ENCODE assay signal across 8 cellular contexts in genomic region chr3:141486735-141487418, GRCh38. TPM values are rescaled to one million over a fixed set of nuclear protein-coding genes. Genes with fewer than 3 reads are reported as not detected.
DNase-seq lines count a peak whose midpoint lies in the region; ATAC-seq and TF ChIP-seq lines count a peak whose summit lies in the region.

Gene RASA2 (plus strand): TSS chr3:141487027. CDS start chr3:141487084, 57 bp downstream.

- H3K23ac ChIP-seq in neuronal stem cell (ENCODE audit: low read depth, low read length, poor library complexity), result peak within 1 kb of the TSS; percentile 99

- peak within 1 kb of the TSS; percentile 92 for H3K27ac ChIP-seq in MM.1S (ENCODE audit: low read length)
- peak within 1 kb of the TSS; percentile 87 to 99 (median 98) for H3K27ac ChIP-seq in gastroesophageal sphincter
- H3K27ac ChIP-seq in neuronal stem cell (replicated peaks; ENCODE audit: low read length), result peak within 1 kb of the TSS; percentile 97

- H4K91ac ChIP-seq in neuronal stem cell (ENCODE audit: low read depth, low read length, poor library complexity), result peak within 1 kb of the TSS; percentile 76

- no peaks in the 10 kb centered on the region for H3K27me3 Mint-ChIP-seq in activated naive CD4-positive, alpha-beta T cell treated with anti-CD3 and anti-CD28 coated beads for 36 hours (ENCODE audit: low read depth)

- peak within 1 kb of the TSS; percentile 98 for H3K14ac ChIP-seq in neuronal stem cell (ENCODE audit: low read length)

- H2BK12ac ChIP-seq in neuronal stem cell (ENCODE audit: low read length), result no peak within 1 kb of the TSS

- 3% methylated on average over 5 of the region's 86 CpGs; no CpG with 5 or more reads in 1 of the 2 donors for WGBS in gastroesophageal sphincter (ENCODE audit: low coverage in 1 of 2), 2 donors
- no CpG with 5 or more reads among the region's 86 CpGs for WGBS in neuronal stem cell (ENCODE audit: extremely low coverage in 2 of 2, insufficient read length in 2 of 2, insufficient replicate concordance in 1 of 2), 2 donors

- H3K36me3 ChIP-seq in H7 (replicated peaks; ENCODE audit: control insufficient read depth, insufficient read depth, low read length) (no peaks in the 10 kb centered on the region), MM.1S (replicated peaks; ENCODE audit: insufficient read depth, low read length) (peaks cover 7% of the 10 kb centered on the region; the same call in 1 of the 2 replicates), gastroesophageal sphincter (no peaks in the 10 kb centered on the region), neuronal stem cell (replicated peaks in 1 of 2; ENCODE audit: control insufficient read depth in 2 of 2, insufficient read depth in 2 of 2, low read length in 2 of 2) (peaks cover 0 to 4% of the 10 kb centered on the region in 2 donors)

- intact Hi-C loops in activated naive CD4-positive, alpha-beta T cell treated with anti-CD3 and anti-CD28 coated beads for 36 hours (cut with micrococcal nuclease), result loop anchor here (1.0 to 5.0 kb wide), 7 partner anchors 12 to 390 kb away; partner anchors contain the start of gene ATP1B3

- H4K20me1 ChIP-seq in MM.1S (ENCODE audit: insufficient read depth, low read length), result no peaks in the 10 kb centered on the region

- H3K27ac Mint-ChIP-seq in activated naive CD4-positive, alpha-beta T cell treated with anti-CD3 and anti-CD28 coated beads for 36 hours, result peak within 1 kb of the TSS; percentile 94

- H3F3A ChIP-seq in MM.1S (ENCODE audit: insufficient read depth, low read length), result peaks cover 27% of the 10 kb centered on the region

- peak within 1 kb of the TSS; percentile 86 for H2AK5ac ChIP-seq in neuronal stem cell (ENCODE audit: low read depth, low read length)

- no peak within 1 kb of the TSS for H2BK120ac ChIP-seq in neuronal stem cell (ENCODE audit: low read depth, low read length)

- H3K79me1 ChIP-seq in neuronal stem cell (ENCODE audit: low read depth, low read length), result no peaks in the 10 kb centered on the region

- TF ChIP-seq POLR2A in gastroesophageal sphincter (IDR thresholded peaks at IDR 0.05), result peak; percentile 87 to 89

- H3K4me3 Mint-ChIP-seq in activated naive CD4-positive, alpha-beta T cell treated with anti-CD3 and anti-CD28 coated beads for 36 hours, result peak within 1 kb of the TSS; percentile 87

- peak within 1 kb of the TSS; percentile 81 for H3K4me3 ChIP-seq in H7 (ENCODE audit: insufficient read depth, low read depth, low read length)
- peak within 1 kb of the TSS; percentile 68 for H3K4me3 ChIP-seq in MM.1S (ENCODE audit: low read length)
- H3K4me3 ChIP-seq in gastroesophageal sphincter, result peak within 1 kb of the TSS; percentile 79 to 99
- H3K4me3 ChIP-seq in neuronal stem cell (ENCODE audit: low read length in 2 of 2), result peak within 1 kb of the TSS; percentile 60 to 93

- CTCF ChIA-PET in activated naive CD4-positive, alpha-beta T cell treated with anti-CD3 and anti-CD28 coated beads for 36 hours (lab: Charles Lee), result interaction anchor here (0.6 to 4.0 kb wide), 7 partner anchors 10 to 75 kb away, joined by 3 to 21 read pairs (median 5); no protein-coding TSS in a partner anchor

- H3K9me3 ChIP-seq in MM.1S (replicated peaks; ENCODE audit: insufficient read depth, low read length) (no peaks in the 10 kb centered on the region), gastroesophageal sphincter (no peaks in the 10 kb centered on the region), neuronal stem cell (replicated peaks in 1 of 2; ENCODE audit: control insufficient read depth in 2 of 2, insufficient read depth in 1 of 2, low read depth in 1 of 2, low read length in 2 of 2) (no peaks in the 10 kb centered on the region)

- H3K27me3 ChIP-seq in H7 (ENCODE audit: control insufficient read depth, insufficient read depth, low read length) (no peaks in the 10 kb centered on the region), MM.1S (replicated peaks; ENCODE audit: insufficient read depth, low read length) (no peaks in the 10 kb centered on the region), gastroesophageal sphincter (no peaks in the 10 kb centered on the region), neuronal stem cell (ENCODE audit: control insufficient read depth in 3 of 3, insufficient read depth in 3 of 3, low read depth in 1 of 3, low read length in 3 of 3) (peaks cover 0 to 3% (median 0%) of the 10 kb centered on the region in 3 experiments)

- peak within 1 kb of the TSS; percentile 94 for H3K9ac ChIP-seq in MM.1S (ENCODE audit: low read length)
- peak within 1 kb of the TSS; percentile 96 for H3K9ac ChIP-seq in neuronal stem cell (ENCODE audit: low read depth, low read length, poor library complexity)

- peak within 1 kb of the TSS; percentile 91 for H2BK5ac ChIP-seq in neuronal stem cell (ENCODE audit: low read length)

- TF ChIP-seq CTCF in MM.1S (IDR thresholded peaks at IDR 0.05; ENCODE audit: low read length) (no peak), gastroesophageal sphincter (IDR thresholded peaks at IDR 0.05) (peak in 1 of 4 experiments; percentile 22)

- peak within 1 kb of the TSS; percentile 98 for H2BK15ac ChIP-seq in neuronal stem cell (ENCODE audit: low read length)

- TF ChIP-seq EP300 in gastroesophageal sphincter (IDR thresholded peaks at IDR 0.05), result no peak

- H2AFZ ChIP-seq in MM.1S (ENCODE audit: low read length) (peak within 1 kb of the TSS; percentile 57; the same call in 1 of the 2 replicates), neuronal stem cell (ENCODE audit: low read length) (peak within 1 kb of the TSS; percentile 98)

- H3K9me2 ChIP-seq in MM.1S (replicated peaks; ENCODE audit: insufficient read depth, low read length), result no peaks in the 10 kb centered on the region

- H3K4me1 ChIP-seq in MM.1S (ENCODE audit: low read length) (peaks cover 36% of the 10 kb centered on the region), gastroesophageal sphincter (peaks cover 0 to 34% (median 11%) of the 10 kb centered on the region in 3 donors), neuronal stem cell (ENCODE audit: control insufficient read depth in 2 of 2, insufficient read depth in 1 of 2, low read depth in 1 of 2, low read length in 2 of 2) (peaks cover 4 to 13% of the 10 kb centered on the region in 2 donors)

- DNase-seq in G401 (ENCODE audit: low spot score) (peak; percentile 75), H7 (peak; percentile 96), MM.1S (peak; percentile 82), SK-MEL-5 (ENCODE audit: low read depth, low spot score) (peak; percentile 78), neuronal stem cell (ENCODE audit: low spot score) (peak; percentile 81), superior temporal gyrus (ENCODE audit: extremely low spot score) (peak; percentile 69)
- DNase-seq in activated naive CD4-positive, alpha-beta T cell treated with anti-CD3 and anti-CD28 coated beads for 36 hours, result peak; percentile 43

- in situ Hi-C loops in G401 (cut with HindIII; ENCODE audit: low sequenced_read_pairs) (no loop called here), SK-MEL-5 (cut with HindIII; ENCODE audit: low pct_unique_long_range_greater_than_20kb, low sequenced_read_pairs) (no loop called here)

- H3K79me2 ChIP-seq in MM.1S (ENCODE audit: low read length), result peaks cover 46% of the 10 kb centered on the region

- ATAC-seq in gastroesophageal sphincter, result peak; percentile 95

- peaks cover 2% of the 10 kb centered on the region for H3K36me3 Mint-ChIP-seq in activated naive CD4-positive, alpha-beta T cell treated with anti-CD3 and anti-CD28 coated beads for 36 hours (ENCODE audit: low read depth)

- H3K9me3 Mint-ChIP-seq in activated naive CD4-positive, alpha-beta T cell treated with anti-CD3 and anti-CD28 coated beads for 36 hours, result no peaks in the 10 kb centered on the region

- H3K4ac ChIP-seq in neuronal stem cell (ENCODE audit: low read length), result peak within 1 kb of the TSS; percentile 86

- H3K18ac ChIP-seq in neuronal stem cell (ENCODE audit: low read length), result peak within 1 kb of the TSS; percentile 99

- H4K8ac ChIP-seq in neuronal stem cell (ENCODE audit: low read depth, low read length), result peak within 1 kb of the TSS; percentile 7

- peaks cover 61% of the 10 kb centered on the region for H3K4me1 Mint-ChIP-seq in activated naive CD4-positive, alpha-beta T cell treated with anti-CD3 and anti-CD28 coated beads for 36 hours (ENCODE audit: low read depth)

- H3K4me2 ChIP-seq in MM.1S (ENCODE audit: low read depth, low read length) (peak within 1 kb of the TSS; percentile 93), neuronal stem cell (ENCODE audit: insufficient read depth, low read length, poor library complexity, severe bottlenecking) (peak within 1 kb of the TSS; percentile 72)

RNA-seq across cellular contexts. Expression of gene RASA2, which starts in this region (rescaled TPM):
- 6.4 and 10.2 TPM in 2 replicates for total RNA-seq in G401 (2014; rRNA removed; shearing (Covaris generic))
- 11.6 and 17.9 TPM in 2 replicates for total RNA-seq in H7 (2014; rRNA removed; shearing (Covaris generic))
- total RNA-seq in SK-MEL-5 (2014; rRNA removed; shearing (Covaris generic)), result 9.9 and 12.1 TPM in 2 replicates
- 4.2 and 7.1 TPM in 2 replicates for polyA plus RNA-seq in SK-MEL-5 (2015; cell fraction: cytosol; rRNA removed)
- 25.0 and 27.6 TPM in 2 replicates for polyA plus RNA-seq in SK-MEL-5 (2015; cell fraction: nucleus; rRNA removed)
- 10 to 100 TPM; 24.0 to 27.5 TPM for total RNA-seq in activated naive CD4-positive, alpha-beta T cell treated with anti-CD3 and anti-CD28 coated beads for 36 hours
- total RNA-seq in gastroesophageal sphincter, result 10 to 100 TPM; 10.6 to 15.5 (median 14.8) TPM
- 13.3 TPM for polyA plus RNA-seq in neuronal stem cell (2013, experiment 1 of 2)
- 14.7 TPM for polyA plus RNA-seq in neuronal stem cell (2013, experiment 2 of 2)

Comparison
In these comparisons a context has a peak if more than half of its experiments do, and no peak if none do; other contexts are left out.
1. Peak in every context shown above with its lines: DNase-seq, ATAC-seq, H3K4me3 ChIP-seq and H3K27ac ChIP-seq.
2. DNase-seq: peak in every context shown above with its lines; median percentile 96 in H7; 82 in MM.1S; 81 in neuronal stem cell; 78 in SK-MEL-5; 75 in G401; 69 in superior temporal gyrus; 43 in activated naive CD4-positive, alpha-beta T cell treated with anti-CD3 and anti-CD28 coated beads for 36 hours.